Comparison of ENCODE assay signal across 18 cellular contexts in the genomic region with DNA sequence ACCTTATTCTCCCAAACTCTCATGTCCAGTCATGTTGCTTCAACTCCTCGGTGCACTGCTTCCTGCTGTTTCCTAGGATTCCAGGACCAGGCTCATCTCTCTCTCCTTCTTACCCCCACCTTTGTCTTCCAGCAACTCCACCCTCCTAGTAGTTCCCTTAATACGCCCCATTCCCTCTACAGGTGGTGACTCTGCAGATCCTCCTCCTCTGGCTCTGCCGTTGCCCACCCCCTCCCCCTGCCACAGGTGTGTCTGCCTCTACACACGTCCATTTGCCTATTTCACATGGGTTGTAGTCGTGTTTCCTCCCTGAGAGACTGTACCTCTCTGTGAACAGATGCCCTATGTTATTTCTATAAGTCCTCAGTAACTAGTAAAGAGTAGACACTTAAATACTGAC. TPM values are rescaled to one million over a fixed set of nuclear protein-coding genes. Genes with fewer than 3 reads are reported as not detected.
DNase-seq lines count a peak whose midpoint lies in the region; FAIRE-seq and TF ChIP-seq lines count a peak whose summit lies in the region.
"Had no signal": no experiment of that assay in that cellular context is flagged by ENCODE, and none has a peak within 500 bp of the region (broad histone marks: within the 10 kb centered on the region; RNA-seq: fewer than 3 reads in every experiment).

No MANE protein-coding gene starts in this region.

- H3K9ac ChIP-seq in iPS-18a (ENCODE audit: low read length): no peak overlapping the region
- no peak overlapping the region for H3K9ac ChIP-seq in colonic mucosa (ENCODE audit: low read depth in 2 of 2, low read length in 2 of 2)

- FAIRE-seq in GM19239 (lab: Jason Lieb, UNC): no peak
- FAIRE-seq: A549, H54, HepG2 had no signal

- H3K4me1 ChIP-seq in iPS-18a (ENCODE audit: control insufficient read depth, low read depth, low read length): peaks cover 6% of the 10 kb centered on the region
- no peaks in the 10 kb centered on the region for H3K4me1 ChIP-seq in colonic mucosa
- H3K4me1 ChIP-seq: A549 had no signal

- H3K9me3 ChIP-seq in iPS-18a (ENCODE audit: control insufficient read depth, low read depth, low read length) (no peaks in the 10 kb centered on the region), colonic mucosa (no peaks in the 10 kb centered on the region)
- H3K9me3 ChIP-seq: A549 had no signal

- intact Hi-C loops in colonic mucosa (cut with DNase I): no loop called here

- no peak overlapping the region for H3K4me3 ChIP-seq in iPS-18a (ENCODE audit: low read length)
- H3K4me3 ChIP-seq in colonic mucosa: no peak overlapping the region
- H3K4me3 ChIP-seq: A549 had no signal

- peak; percentile 8 for DNase-seq in NCI-H510A (lab: John Stamatoyannopoulos, UW)
- no peak for DNase-seq in NCI-H510A treated with DMSO at 0.1 percent for 48 hours (lab: John Stamatoyannopoulos, UW)
- peak; percentile 67 for DNase-seq in RPMI8226
- no peak for DNase-seq in GM19239 (ENCODE audit: insufficient read length, low spot score)
- DNase-seq in colonic mucosa: no peak
- DNase-seq in medulla oblongata (ENCODE audit: extremely low spot score): no peak
- DNase-seq: AML-193; Calu3; CD4-positive, alpha-beta memory T cell; DMS79 treated with DMSO at 0.1 percent for 48 hours; GF-D8; KG1 had no signal

- TF ChIP-seq CTCF in colonic mucosa (IDR thresholded peaks at IDR 0.05): no peak

- H3K27ac ChIP-seq in iPS-18a (ENCODE audit: low read length): peak overlapping the region; percentile 6
- H3K27ac ChIP-seq in colonic mucosa: no peak overlapping the region
- H3K27ac ChIP-seq: 22Rv1, A549, C4-2B had no signal

- no peaks in the 10 kb centered on the region for H3K27me3 ChIP-seq in iPS-18a (ENCODE audit: control insufficient read depth, insufficient read depth, low read length)
- no peaks in the 10 kb centered on the region for H3K27me3 ChIP-seq in colonic mucosa

- H3K36me3 ChIP-seq in iPS-18a (ENCODE audit: control insufficient read depth, low read depth, low read length) (peaks cover 3% of the 10 kb centered on the region), colonic mucosa (no peaks in the 10 kb centered on the region)

RNA-seq across cellular contexts. Expression of a gene that starts 32.4 kb away (rescaled TPM):
- 10 to 100 TPM; 44.2 to 51.9 TPM for total RNA-seq in colonic mucosa

Comparison
In these comparisons a context has a peak if more than half of its experiments do, and no peak if none do; other contexts are left out.
1. DNase-seq: peak in NCI-H510A (single experiment) and RPMI8226 (single experiment); none in NCI-H510A treated with DMSO at 0.1 percent for 48 hours (single experiment), GM19239 (single experiment), colonic mucosa (single experiment) and medulla oblongata (single experiment).